In genomic region chr11:96412761-96413381, GRCh38 we compare ENCODE assay signal across 15 cellular contexts.
"Had no signal": no experiment of that assay in that cellular context is flagged by ENCODE, and none has a peak within 500 bp of the region (broad histone marks: within the 10 kb centered on the region; RNA-seq: fewer than 3 reads in every experiment).

No MANE protein-coding gene starts in this region.

- ATAC-seq: gastroesophageal sphincter; natural killer cell; right cardiac atrium; stimulated activated naive CD8-positive, alpha-beta T cell treated with anti-CD3 and anti-CD28 coated beads, Interleukin-15, amount 100 ng/mL, for 72 hours had no signal

- H3K27ac ChIP-seq: cardiac muscle cell, gastroesophageal sphincter, left ventricle myocardium inferior had no signal

- H3K27me3 ChIP-seq: cardiac muscle cell had no signal

- H3K36me3 ChIP-seq: cardiac muscle cell, gastroesophageal sphincter, left ventricle myocardium inferior had no signal

- H3K9me3 ChIP-seq: gastroesophageal sphincter, left ventricle myocardium inferior had no signal

- H3K4me1 ChIP-seq: gastroesophageal sphincter, left ventricle myocardium inferior had no signal

- H3K4me3 ChIP-seq: cardiac muscle cell, gastroesophageal sphincter, left ventricle myocardium inferior had no signal

- DNase-seq: activated CD4-positive, alpha-beta T cell treated with anti-CD3 and anti-CD28 coated beads for 1 hour; activated CD4-positive, alpha-beta T cell treated with anti-CD3 and anti-CD28 coated beads, Interleukin-2, amount 50 U/mL, for 4 hours; activated naive CD4-positive, alpha-beta T cell treated with anti-CD3 and anti-CD28 coated beads, Interleukin-2, amount 50 U/mL, for 16 hours; activated T-cell treated with anti-CD3 and anti-CD28 coated beads, Interleukin-2, amount 50 U/mL, for 1 hour; endodermal cell; erythroblast; islet precursor cell; left ventricle myocardium inferior; natural killer cell; occipital lobe; stimulated activated naive CD8-positive, alpha-beta T cell treated with anti-CD3 and anti-CD28 coated beads, Interleukin-15, amount 100 ng/mL, for 72 hours had no signal

- FAIRE-seq: astrocyte had no signal
